ENCODE assay signal across 13 cellular contexts in the genomic region with DNA sequence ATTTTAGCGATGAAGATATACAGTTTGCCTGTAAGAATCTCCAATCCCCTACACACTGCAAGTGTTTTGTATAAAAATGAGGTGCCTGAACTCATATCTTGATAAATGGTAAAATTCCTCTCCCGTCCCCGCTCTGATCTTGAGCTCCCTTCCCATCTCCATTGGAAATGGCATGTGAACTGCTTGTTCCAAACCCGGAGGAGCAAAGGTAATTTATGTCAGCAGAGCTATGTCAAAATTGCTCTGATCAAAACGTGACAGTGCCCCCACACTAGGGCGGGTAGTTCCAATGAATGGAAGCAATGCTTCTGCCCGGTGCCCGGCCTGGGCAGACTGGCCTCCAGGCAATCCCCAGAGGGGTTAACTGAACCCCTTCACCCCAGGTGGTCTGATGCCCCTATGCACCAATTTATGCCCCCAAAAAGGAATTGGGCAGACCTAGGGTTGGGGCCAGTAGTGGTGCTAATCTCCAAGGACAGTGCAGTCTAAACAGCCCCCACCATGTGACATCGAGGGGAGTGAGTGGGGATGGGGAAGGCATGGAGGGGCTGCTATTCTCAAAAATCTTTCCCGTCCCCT. TPM values are rescaled to one million over a fixed set of nuclear protein-coding genes. Genes with fewer than 3 reads are reported as not detected.
DNase-seq lines count a peak whose midpoint lies in the region; ATAC-seq and TF ChIP-seq lines count a peak whose summit lies in the region.
"Had no signal": no experiment of that assay in that cellular context is flagged by ENCODE, and none has a peak within 500 bp of the region (broad histone marks: within the 10 kb centered on the region; RNA-seq: fewer than 3 reads in every experiment).

No MANE protein-coding gene starts in this region.

- no peaks in the 10 kb centered on the region for H3K36me3 ChIP-seq in GM23338 (ENCODE audit: insufficient read depth)
- H3K36me3 ChIP-seq in OCI-LY3 (replicated peaks; ENCODE audit: low read depth, low read length): no peaks in the 10 kb centered on the region
- H3K36me3 ChIP-seq in mesenchymal stem cell (ENCODE audit: control insufficient read depth in 1 of 2, insufficient read depth in 2 of 2, low read depth in 1 of 2, low read length in 2 of 2): peaks cover 32 to 35% of the 10 kb centered on the region in 2 experiments
- peaks cover 5 to 13% of the 10 kb centered on the region in 2 donors for H3K36me3 ChIP-seq in stomach smooth muscle (ENCODE audit: control insufficient read depth in 2 of 2, insufficient read depth in 2 of 2, low read length in 2 of 2)
- no peaks in the 10 kb centered on the region for H3K36me3 ChIP-seq in brain microvascular endothelial cell (replicated peaks)

- in situ Hi-C loops in brain microvascular endothelial cell (cut with HindIII; ENCODE audit: low pct_ligation_motif_present, low sequenced_read_pairs): no loop called here

- no peak overlapping the region for H3K18ac ChIP-seq in mesenchymal stem cell (ENCODE audit: low read depth in 1 of 2, low read length in 2 of 2)

- H4K20me1 ChIP-seq in GM23338 (replicated peaks; ENCODE audit: insufficient read depth) (no peaks in the 10 kb centered on the region), OCI-LY3 (ENCODE audit: insufficient read depth, low read length) (no peaks in the 10 kb centered on the region)

- no peak overlapping the region for H3K4ac ChIP-seq in mesenchymal stem cell (ENCODE audit: low read depth in 1 of 2, low read length in 2 of 2)

- H3K9me2 ChIP-seq in GM23338 (ENCODE audit: insufficient read depth): no peaks in the 10 kb centered on the region

- H3K4me1 ChIP-seq in GM23338 (ENCODE audit: insufficient read depth) (peaks cover 28% of the 10 kb centered on the region), OCI-LY3 (ENCODE audit: low read length) (peaks cover 11% of the 10 kb centered on the region), mesenchymal stem cell (ENCODE audit: control insufficient read depth, insufficient read depth, low read depth, low read length) (peaks cover 23% of the 10 kb centered on the region), stomach smooth muscle (ENCODE audit: control insufficient read depth, insufficient read depth, low read length) (peaks cover 50% of the 10 kb centered on the region)

- H2BK15ac ChIP-seq in mesenchymal stem cell (ENCODE audit: low read depth, poor library complexity, severe bottlenecking): no peak overlapping the region

- H3K4me1 Mint-ChIP-seq in GM23338: peaks cover 36% of the 10 kb centered on the region

- no peak overlapping the region for H3K27ac Mint-ChIP-seq in GM23338
- H3K27ac Mint-ChIP-seq: activated CD4-positive, alpha-beta T cell treated with anti-CD3 and anti-CD28 coated beads for 36 hours had no signal

- H3K9ac ChIP-seq in OCI-LY3 (ENCODE audit: low read length): no peak overlapping the region
- peak overlapping the region; percentile 4 for H3K9ac ChIP-seq in mesenchymal stem cell (ENCODE audit: low read length)
- H3K9ac ChIP-seq in stomach smooth muscle (ENCODE audit: low read length in 2 of 2): peak overlapping the region in 1 of 2 donors; percentile 29

- H3K9me3 Mint-ChIP-seq in GM23338: no peaks in the 10 kb centered on the region; the same call in 2 of the 3 replicates
- H3K9me3 Mint-ChIP-seq: activated naive CD4-positive, alpha-beta T cell treated with anti-CD3 and anti-CD28 coated beads, Interleukin-2, amount 50 U/mL, for 24 hours had no signal

- H4K8ac ChIP-seq in mesenchymal stem cell (ENCODE audit: low read length): no peak overlapping the region

- TF ChIP-seq CTCF in GM23338 (conservative IDR thresholded peaks at IDR 0.05; ENCODE audit: low read depth in 2 of 2) (no peak), OCI-LY3 (IDR thresholded peaks at IDR 0.05; ENCODE audit: low read depth, low read length) (no peak), brain microvascular endothelial cell (IDR thresholded peaks at IDR 0.05; ENCODE audit: low read depth, low read length, missing control alignments) (no peak), dorsolateral prefrontal cortex (IDR thresholded peaks at IDR 0.05 in 54 of 56, conservative IDR thresholded peaks at IDR 0.05 in 2 of 56; ENCODE audit: low read depth in 1 of 56, partially characterized antibody in 56 of 56) (peak in 2 of 56 donors; percentile 38 to 48)

- no peak overlapping the region for H3K23ac ChIP-seq in mesenchymal stem cell (ENCODE audit: low read length in 2 of 2)

- no peaks in the 10 kb centered on the region; the same call in 2 of the 3 replicates for H3K36me3 Mint-ChIP-seq in GM23338 (ENCODE audit: low read depth)
- H3K36me3 Mint-ChIP-seq: activated naive CD4-positive, alpha-beta T cell treated with anti-CD3 and anti-CD28 coated beads, Interleukin-2, amount 50 U/mL, for 24 hours had no signal

- H4K91ac ChIP-seq in mesenchymal stem cell (ENCODE audit: low read length): no peak overlapping the region

- no peak overlapping the region for H3K4me3 Mint-ChIP-seq in GM23338
- H3K4me3 Mint-ChIP-seq: activated CD4-positive, alpha-beta T cell treated with anti-CD3 and anti-CD28 coated beads for 36 hours; activated naive CD4-positive, alpha-beta T cell treated with anti-CD3 and anti-CD28 coated beads, Interleukin-2, amount 50 U/mL, for 24 hours had no signal

- WGBS in mesenchymal stem cell: 42% methylated on average over 8 of the region's 10 CpGs

- intact Hi-C loops in dorsolateral prefrontal cortex (cut with DNase I): loop anchor here in 1 of 2 donors (5.0 kb wide), 1 partner anchor 37 kb away; no protein-coding TSS in a partner anchor

- H2AFZ ChIP-seq in GM23338: no peak overlapping the region
- H2AFZ ChIP-seq in OCI-LY3 (ENCODE audit: low read depth, low read length): no peak overlapping the region
- no peak overlapping the region for H2AFZ ChIP-seq in mesenchymal stem cell (ENCODE audit: low read depth, low read length)
- H2AFZ ChIP-seq: PC-9 had no signal

- H2BK12ac ChIP-seq in mesenchymal stem cell (ENCODE audit: low read length in 2 of 2): no peak overlapping the region

- H3K27ac ChIP-seq in GM23338 (ENCODE audit: low read depth) (no peak overlapping the region), OCI-LY3 (ENCODE audit: low read length) (no peak overlapping the region), mesenchymal stem cell (ENCODE audit: low read length, poor library complexity, severe bottlenecking) (no peak overlapping the region), stomach smooth muscle (ENCODE audit: low read length) (peak overlapping the region; percentile 98), brain microvascular endothelial cell (no peak overlapping the region), dorsolateral prefrontal cortex (no peak overlapping the region)
- H3K27ac ChIP-seq: PC-9 had no signal

- H3K4me3 ChIP-seq in GM23338 (no peak overlapping the region), OCI-LY3 (ENCODE audit: low read length) (no peak overlapping the region), mesenchymal stem cell (ENCODE audit: insufficient read depth in 1 of 2, low read depth in 1 of 2, low read length in 2 of 2) (no peak overlapping the region), stomach smooth muscle (ENCODE audit: low read length in 2 of 2) (no peak overlapping the region), brain microvascular endothelial cell (ENCODE audit: low read depth, low read length) (no peak overlapping the region), dorsolateral prefrontal cortex (no peak overlapping the region)
- H3K4me3 ChIP-seq: PC-9 had no signal

- peaks cover 51% of the 10 kb centered on the region for H3K27me3 Mint-ChIP-seq in GM23338 (ENCODE audit: insufficient read depth, low read depth, poor library complexity)

- H3K79me1 ChIP-seq in mesenchymal stem cell (replicated peaks; ENCODE audit: low read length, poor library complexity, severe bottlenecking): peaks cover 8% of the 10 kb centered on the region

- no peak overlapping the region for H2BK120ac ChIP-seq in mesenchymal stem cell (ENCODE audit: low read depth, low read length)

- no peak overlapping the region for H2AK5ac ChIP-seq in mesenchymal stem cell (ENCODE audit: low read length, severe bottlenecking)

- H3K4me2 ChIP-seq in GM23338: peak overlapping the region; percentile 98; the same call in 1 of the 2 replicates
- H3K4me2 ChIP-seq in OCI-LY3 (ENCODE audit: low read length): peak overlapping the region; percentile 47; the same call in 1 of the 2 replicates
- no peak overlapping the region for H3K4me2 ChIP-seq in mesenchymal stem cell (ENCODE audit: low read length, poor library complexity, severe bottlenecking)
- H3K4me2 ChIP-seq: PC-9 had no signal

- H3F3A ChIP-seq in GM23338 (replicated peaks; ENCODE audit: low read depth): peaks cover 17% of the 10 kb centered on the region

- no peak overlapping the region for H2BK5ac ChIP-seq in mesenchymal stem cell (ENCODE audit: low read depth, low read length, poor library complexity, severe bottlenecking)

- H3K9me3 ChIP-seq in OCI-LY3 (ENCODE audit: insufficient read depth, low read length): no peaks in the 10 kb centered on the region
- H3K9me3 ChIP-seq in mesenchymal stem cell (ENCODE audit: control insufficient read depth, low read length): no peaks in the 10 kb centered on the region
- H3K9me3 ChIP-seq in stomach smooth muscle (ENCODE audit: control insufficient read depth in 2 of 2, low read length in 2 of 2): no peaks in the 10 kb centered on the region

- no peak overlapping the region for H3K14ac ChIP-seq in mesenchymal stem cell (ENCODE audit: low read length in 2 of 2)

- ATAC-seq in GM23338 (no peak), HG02798 (IDR thresholded peaks at IDR 0.05; ENCODE audit: poor library complexity, unreplicated experiment) (no peak)

- DNase-seq in GM23338 (ENCODE audit: low spot score): no peak
- no peak for DNase-seq in mesenchymal stem cell
- no peak for DNase-seq in brain microvascular endothelial cell
- DNase-seq in dorsolateral prefrontal cortex: no peak
- DNase-seq: NCI-H2029 treated with DMSO at 0.1 percent for 48 hours, occipital lobe had no signal

- no peaks in the 10 kb centered on the region for H3K79me2 ChIP-seq in GM23338 (replicated peaks; ENCODE audit: insufficient read depth)
- H3K79me2 ChIP-seq in OCI-LY3 (ENCODE audit: low read length): peaks cover 11% of the 10 kb centered on the region

- H3K27me3 ChIP-seq in GM23338 (ENCODE audit: insufficient read depth): peaks cover 52% of the 10 kb centered on the region
- H3K27me3 ChIP-seq in OCI-LY3 (ENCODE audit: low read depth, low read length): peaks cover 8% of the 10 kb centered on the region; the same call in 1 of the 2 replicates
- H3K27me3 ChIP-seq in mesenchymal stem cell (ENCODE audit: control insufficient read depth in 1 of 2, insufficient read depth in 1 of 2, low read length in 2 of 2): peaks cover 0 to 45% of the 10 kb centered on the region in 2 experiments
- H3K27me3 ChIP-seq in stomach smooth muscle (ENCODE audit: control insufficient read depth in 1 of 2, insufficient read depth in 2 of 2, low read length in 2 of 2): peaks cover 0 to 2% of the 10 kb centered on the region in 2 donors
- H3K27me3 ChIP-seq in brain microvascular endothelial cell (replicated peaks): peaks cover 29% of the 10 kb centered on the region
- H3K27me3 ChIP-seq in dorsolateral prefrontal cortex: peaks cover 0 to 28% (median 13%) of the 10 kb centered on the region in 45 donors

RNA-seq across cellular contexts. Expression of a gene that starts 3.6 kb away (rescaled TPM):
- 33.8 and 37.3 TPM in 2 replicates for total RNA-seq in GM23338 (2014; rRNA removed; shearing (Covaris generic))
- 25.2 and 27.0 TPM in 2 replicates for polyA plus RNA-seq in GM23338 (2016; fragmentation: Nextera tagmentation; extraction: Ambion mirVana)
- polyA plus RNA-seq in mesenchymal stem cell (2013, experiment 1 of 2): 41.8 TPM
- polyA plus RNA-seq in mesenchymal stem cell (2013, experiment 2 of 2): 41.6 TPM
- total RNA-seq in dorsolateral prefrontal cortex: 10 to 100 TPM; 13.8 to 39.8 (median 21.0) TPM

RNA-seq across cellular contexts. Expression of a gene that starts 19.2 kb away (rescaled TPM):
- 3.6 TPM in 1 of 2 replicates, not detected in the other for total RNA-seq in GM23338 (2014; rRNA removed; shearing (Covaris generic))
- 0.13 and 0.40 TPM in 2 replicates for polyA plus RNA-seq in GM23338 (2016; fragmentation: Nextera tagmentation; extraction: Ambion mirVana)
- not detected for polyA plus RNA-seq in mesenchymal stem cell (2013, experiment 1 of 2)
- not detected for polyA plus RNA-seq in mesenchymal stem cell (2013, experiment 2 of 2)
- 10 to 100 TPM in 7 of 120 experiments, 1 to 10 TPM in 113; 2.8 to 14.2 (median 6.5) TPM for total RNA-seq in dorsolateral prefrontal cortex
- total RNA-seq: activated CD4-positive, alpha-beta T cell treated with anti-CD3 and anti-CD28 coated beads for 36 hours; lung microvascular endothelial cell had no signal

RNA-seq across cellular contexts. Expression of a gene that starts 48.6 kb away (rescaled TPM):
- total RNA-seq in GM23338 (2014; rRNA removed; shearing (Covaris generic)): 232 and 252 TPM in 2 replicates
- 34.4 and 36.5 TPM in 2 replicates for polyA plus RNA-seq in GM23338 (2016; fragmentation: Nextera tagmentation; extraction: Ambion mirVana)
- 134 TPM for polyA plus RNA-seq in mesenchymal stem cell (2013, experiment 1 of 2)
- 133 TPM for polyA plus RNA-seq in mesenchymal stem cell (2013, experiment 2 of 2)
- total RNA-seq in dorsolateral prefrontal cortex: 10 to 100 TPM; 28.8 to 59.4 (median 41.7) TPM

RNA-seq across cellular contexts. Expression of a gene that starts 48.8 kb away (rescaled TPM):
- 13.7 and 25.6 TPM in 2 replicates for total RNA-seq in GM23338 (2014; rRNA removed; shearing (Covaris generic))
- 5.6 TPM in 2 replicates for polyA plus RNA-seq in GM23338 (2016; fragmentation: Nextera tagmentation; extraction: Ambion mirVana)
- polyA plus RNA-seq in mesenchymal stem cell (2013, experiment 1 of 2): 1.5 TPM
- polyA plus RNA-seq in mesenchymal stem cell (2013, experiment 2 of 2): 1.3 TPM
- 10 to 100 TPM in 116 of 120 experiments, 1 to 10 TPM in 4; 8.5 to 24.9 (median 16.0) TPM for total RNA-seq in dorsolateral prefrontal cortex
- total RNA-seq: lung microvascular endothelial cell had no signal
